21 cellular contexts compared by ENCODE assay signal in genomic region chr10:69842020-69842419, GRCh38. TPM values are rescaled to one million over a fixed set of nuclear protein-coding genes. Genes with fewer than 3 reads are reported as not detected.
"Had no signal": no experiment of that assay in that cellular context is flagged by ENCODE, and none has a peak within 500 bp of the region (broad histone marks: within the 10 kb centered on the region; RNA-seq: fewer than 3 reads in every experiment).

No MANE protein-coding gene starts in this region.

- H3K9me3 Mint-ChIP-seq: activated B cell treated with CpG ODN at 0.5 μM for 24 hours; activated CD4-positive, alpha-beta T cell treated with anti-CD3 and anti-CD28 coated beads, Interleukin-2, amount 10 ng/mL, durations not matched to agents 24 days and 14 days; mesothelial cell of epicardium; natural killer cell treated with Interleukin-12 subunit alpha and Interleukin-12 subunit beta and Interleukin-15 and Interleukin-18, amount 100 ng/mL, for 72 hours; stimulated activated memory B cell treated with anti-CD40 and anti-IgM and Interleukin-4, amounts not matched to agents 10 μg/mL and 1 μg/mL and 100 μg/mL, for 72 hours had no signal

- H3K79me2 ChIP-seq: parathyroid adenoma had no signal

- H3K4me1 Mint-ChIP-seq: activated CD4-positive, alpha-beta T cell treated with anti-CD3 and anti-CD28 coated beads, Interleukin-2, amount 10 ng/mL, durations not matched to agents 24 days and 14 days had no signal

- H3K4me3 ChIP-seq: lung, thyroid gland had no signal

- H3K27me3 ChIP-seq: brain microvascular endothelial cell, thyroid gland had no signal

- H3K36me3 ChIP-seq: brain microvascular endothelial cell, thyroid gland had no signal

- H3K9me3 ChIP-seq: thyroid gland had no signal

- H3K27ac Mint-ChIP-seq: activated B cell treated with CpG ODN at 0.5 μM for 24 hours; activated CD4-positive, alpha-beta T cell treated with anti-CD3 and anti-CD28 coated beads, Interleukin-2, amount 10 ng/mL, durations not matched to agents 24 days and 14 days; natural killer cell treated with Interleukin-12 subunit alpha and Interleukin-12 subunit beta and Interleukin-15 and Interleukin-18, amount 100 ng/mL, for 72 hours; stimulated activated memory B cell treated with anti-CD40 and anti-IgM and Interleukin-4, amounts not matched to agents 10 μg/mL and 1 μg/mL and 100 μg/mL, for 72 hours had no signal

- H3K27ac ChIP-seq: brain microvascular endothelial cell, parathyroid adenoma, thyroid gland had no signal

- FAIRE-seq: colon, endometrium had no signal

- H3K9ac ChIP-seq: parathyroid adenoma had no signal

- DNase-seq: activated B cell treated with CpG ODN at 0.5 μM for 24 hours; activated CD4-positive, alpha-beta T cell treated with anti-CD3 and anti-CD28 coated beads, Interleukin-2, amount 10 ng/mL, durations not matched to agents 24 days and 14 days; activated gamma-delta T cell treated with Interleukin-2 at 50 U/mL for 16 hours; brain microvascular endothelial cell; central memory CD4-positive, alpha-beta T cell; erythroblast; foreskin melanocyte; glutamatergic neuron; hippocampal formation; islet precursor cell; T-helper 1 cell; T-helper 9 cell; thyroid gland had no signal

- H3K4me3 Mint-ChIP-seq: activated B cell treated with CpG ODN at 0.5 μM for 24 hours; activated CD4-positive, alpha-beta T cell treated with anti-CD3 and anti-CD28 coated beads, Interleukin-2, amount 10 ng/mL, durations not matched to agents 24 days and 14 days; mesothelial cell of epicardium; natural killer cell treated with Interleukin-12 subunit alpha and Interleukin-12 subunit beta and Interleukin-15 and Interleukin-18, amount 100 ng/mL, for 72 hours; stimulated activated memory B cell treated with anti-CD40 and anti-IgM and Interleukin-4, amounts not matched to agents 10 μg/mL and 1 μg/mL and 100 μg/mL, for 72 hours had no signal

- ATAC-seq: natural killer cell treated with Interleukin-12 subunit alpha and Interleukin-12 subunit beta and Interleukin-15 and Interleukin-18, amount 100 ng/mL, for 72 hours; sciatic nerve; stimulated activated memory B cell treated with anti-CD40 and anti-IgM and Interleukin-4, amounts not matched to agents 10 μg/mL and 1 μg/mL and 100 μg/mL, for 72 hours had no signal

- H2AFZ ChIP-seq: parathyroid adenoma had no signal

- H3K36me3 Mint-ChIP-seq: mesothelial cell of epicardium; natural killer cell treated with Interleukin-12 subunit alpha and Interleukin-12 subunit beta and Interleukin-15 and Interleukin-18, amount 100 ng/mL, for 72 hours; stimulated activated memory B cell treated with anti-CD40 and anti-IgM and Interleukin-4, amounts not matched to agents 10 μg/mL and 1 μg/mL and 100 μg/mL, for 72 hours had no signal

RNA-seq across cellular contexts. Expression of gene COL13A1, which starts 40.3 kb away (rescaled TPM):
- total RNA-seq: activated B cell treated with CpG ODN at 0.5 μM for 24 hours; activated CD4-positive, alpha-beta T cell treated with anti-CD3 and anti-CD28 coated beads, Interleukin-2, amount 10 ng/mL, durations not matched to agents 24 days and 14 days; natural killer cell treated with Interleukin-12 subunit alpha and Interleukin-12 subunit beta and Interleukin-15 and Interleukin-18, amount 100 ng/mL, for 72 hours had no signal
